Comparison of ENCODE assay signal across 13 cellular contexts in genomic region chr1:94864821-94865220, GRCh38. TPM values are rescaled to one million over a fixed set of nuclear protein-coding genes. Genes with fewer than 3 reads are reported as not detected.
DNase-seq lines count a peak whose midpoint lies in the region; ATAC-seq and TF ChIP-seq lines count a peak whose summit lies in the region.
"Had no signal": no experiment of that assay in that cellular context is flagged by ENCODE, and none has a peak within 500 bp of the region (broad histone marks: within the 10 kb centered on the region; RNA-seq: fewer than 3 reads in every experiment).

No MANE protein-coding gene starts in this region.

- H3K27me3 ChIP-seq in GM23248 (replicated peaks; ENCODE audit: insufficient read depth) = no peaks in the 10 kb centered on the region
- no peaks in the 10 kb centered on the region for H3K27me3 ChIP-seq in body of pancreas
- peaks cover 0 to 3% (median 0%) of the 10 kb centered on the region in 3 donors for H3K27me3 ChIP-seq in gastrocnemius medialis

- no peaks in the 10 kb centered on the region for H3K36me3 ChIP-seq in GM23248 (ENCODE audit: low read depth)
- no peaks in the 10 kb centered on the region for H3K36me3 ChIP-seq in body of pancreas (replicated peaks in 1 of 2; ENCODE audit: insufficient read depth in 1 of 2, low read depth in 2 of 2)
- no peaks in the 10 kb centered on the region for H3K36me3 ChIP-seq in gastrocnemius medialis
- H3K36me3 ChIP-seq: HAP-1 had no signal

- H3K4me3 ChIP-seq in GM23248 (peak overlapping the region; percentile 69), body of pancreas (no peak overlapping the region), gastrocnemius medialis (peak overlapping the region in 1 of 4 donors; percentile 35)
- H3K4me3 ChIP-seq: HAP-1 had no signal

- H3K27ac ChIP-seq in GM23248 (peak overlapping the region; percentile 97), body of pancreas (peak overlapping the region; percentile 83 to 93 (median 87)), gastrocnemius medialis (peak overlapping the region; percentile 63 to 74 (median 65))

- TF ChIP-seq CTCF in body of pancreas (IDR thresholded peaks at IDR 0.05) (no peak), gastrocnemius medialis (IDR thresholded peaks at IDR 0.05 in 4 of 5, conservative IDR thresholded peaks at IDR 0.05 in 1 of 5) (no peak), GM13976 (IDR thresholded peaks at IDR 0.05; ENCODE audit: borderline replicate concordance, control extremely low read depth, extremely low read depth, insufficient read depth, missing control alignments) (no peak)

- peak overlapping the region; percentile 66 for H2AFZ ChIP-seq in GM23248

- peak overlapping the region; percentile 77 for H3K9ac ChIP-seq in GM23248

- H3F3A ChIP-seq in GM23248 (ENCODE audit: insufficient read depth) = peaks cover 49% of the 10 kb centered on the region

- H3K9me2 ChIP-seq in GM23248 (ENCODE audit: insufficient read depth) = no peaks in the 10 kb centered on the region

- WGBS in GM23248 (ENCODE audit: low coverage in 1 of 2, low lambda C conversion rate in 2 of 2, missing lambda C conversion rate in 2 of 2), 2 experiments = 27 to 28% methylated on average over 9 of the region's 9 CpGs
- 17 to 24% methylated on average over 9 of the region's 9 CpGs for WGBS in body of pancreas, 2 donors

- H3K9me3 ChIP-seq in GM23248 (ENCODE audit: low read depth) (no peaks in the 10 kb centered on the region), body of pancreas (no peaks in the 10 kb centered on the region), gastrocnemius medialis (no peaks in the 10 kb centered on the region)
- H3K9me3 ChIP-seq: HAP-1 had no signal

- H3K4me1 ChIP-seq in GM23248 (ENCODE audit: insufficient read depth) (peaks cover 47% of the 10 kb centered on the region), body of pancreas (peaks cover 50% of the 10 kb centered on the region), gastrocnemius medialis (peaks cover 13 to 19% of the 10 kb centered on the region in 2 donors)

- in situ Hi-C loops in GM23248 (cut with MboI) (loop anchor here (5.0 to 25.0 kb wide), 2 partner anchors 57 to 372 kb away; partner anchors contain the start of gene RWDD3), gastrocnemius medialis (cut with MboI; ENCODE audit: low sequenced_read_pairs in 4 of 4) (loop anchor here in 3 of 4 donors (25.0 kb wide), 1 partner anchor 372 kb away; the partner anchor contains the start of gene RWDD3 (in 3 of the 3)), GM13976 (cut with MboI; ENCODE audit: low sequenced_read_pairs, unreplicated experiment) (loop anchor here (5.0 to 25.0 kb wide), 2 partner anchors 172 to 372 kb away; partner anchors contain the start of gene RWDD3)

- peak; percentile 38 for DNase-seq in GM23248
- DNase-seq in body of pancreas = peak; percentile 41 to 68 (median 52)
- DNase-seq in islet precursor cell = peak; percentile 81
- no peak for DNase-seq in gastrocnemius medialis
- no peak for DNase-seq in NCI-H524 treated with DMSO at 0.1 percent for 48 hours (lab: John Stamatoyannopoulos, UW)
- DNase-seq in GM13976 (ENCODE audit: low spot score) = no peak
- DNase-seq in epidermal melanocyte (ENCODE audit: insufficient read length, low spot score) = no peak
- DNase-seq: CD4-positive, alpha-beta memory T cell; cortex of kidney; left cardiac atrium; NCI-H2227 treated with DMSO at 0.1 percent for 48 hours had no signal

- H4K20me1 ChIP-seq in GM23248 (ENCODE audit: insufficient read depth) = no peaks in the 10 kb centered on the region

- H3K4me2 ChIP-seq in GM23248 (ENCODE audit: unreplicated experiment) = peak overlapping the region; percentile 96

- H3K79me2 ChIP-seq in GM23248 (ENCODE audit: insufficient read depth) = no peaks in the 10 kb centered on the region

- ATAC-seq in body of pancreas = peak; percentile 60
- ATAC-seq in gastrocnemius medialis = peak in 1 of 2 donors; percentile 6
- ATAC-seq in HG03095 (IDR thresholded peaks at IDR 0.05; ENCODE audit: unreplicated experiment) = no peak

- intact Hi-C loops in body of pancreas (cut with DNase I) = no loop called here
- intact Hi-C loops in gastrocnemius medialis (cut with DNase I; ENCODE audit: low total_unique reads) = loop anchor here (5.0 kb wide), 1 partner anchor 157 kb away; no protein-coding TSS in a partner anchor

- TF ChIP-seq POLR2A in body of pancreas (IDR thresholded peaks at IDR 0.05) (no peak), gastrocnemius medialis (IDR thresholded peaks at IDR 0.05) (no peak)

RNA-seq across cellular contexts. Expression of gene SLC44A3, which starts 44.7 kb away (rescaled TPM):
- 1.6 and 3.3 TPM in 2 replicates for total RNA-seq in GM23248 (2014; rRNA removed; shearing (Covaris generic))
- polyA plus RNA-seq in GM23248 (2016; fragmentation: Nextera tagmentation; extraction: Ambion mirVana) = 2.0 and 2.1 TPM in 2 replicates
- 10 to 100 TPM; 17.8 to 32.9 TPM for total RNA-seq in body of pancreas
- under 1 TPM in 1 of 4 donors, not detected in 3; 0.19 TPM for total RNA-seq in gastrocnemius medialis

Comparison
In these comparisons a context has a peak if more than half of its experiments do, and no peak if none do; other contexts are left out.
1. DNase-seq: peak in GM23248 (single experiment), body of pancreas (4 of 4) and islet precursor cell (single experiment); none in gastrocnemius medialis (0 of 2), NCI-H524 treated with DMSO at 0.1 percent for 48 hours (single experiment), GM13976 (single experiment) and epidermal melanocyte (single experiment).
2. Peak in every context shown above with its lines, with median percentiles within 50 percentile points of each other: H3K27ac ChIP-seq.